ENCODE assay signal across 16 cellular contexts in the genomic region with DNA sequence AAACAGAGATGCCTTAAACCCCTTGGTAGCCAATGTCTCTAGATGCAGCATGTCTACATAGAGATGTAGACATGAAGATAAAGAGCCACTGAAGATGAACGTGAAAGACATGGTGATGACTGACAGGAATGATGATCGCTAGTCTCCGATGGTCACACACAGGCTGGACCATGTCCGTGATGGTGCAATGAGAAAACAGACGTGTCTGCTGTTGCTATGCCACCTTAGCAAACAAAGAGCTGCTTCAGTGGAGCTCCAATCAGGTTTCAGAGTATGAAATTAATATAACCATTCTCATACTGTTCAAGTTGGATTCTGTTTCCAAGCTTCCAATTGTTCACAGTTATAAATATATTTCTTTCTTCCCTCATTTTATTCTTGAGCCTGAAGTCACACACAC.
A peak's percentile ranks its signal among the peaks of the same experiment; 100 is the strongest.
DNase-seq lines count a peak whose midpoint lies in the region; ATAC-seq and TF ChIP-seq lines count a peak whose summit lies in the region.
"Had no signal": no experiment of that assay in that cellular context is flagged by ENCODE, and none has a peak within 500 bp of the region (broad histone marks: within the 10 kb centered on the region; RNA-seq: fewer than 3 reads in every experiment).

No MANE protein-coding gene starts in this region.

- no peaks in the 10 kb centered on the region for H3K36me3 ChIP-seq in endocrine pancreas (ENCODE audit: control insufficient read depth, insufficient read depth, low read length)
- peaks cover 0 to 15% (median 1%) of the 10 kb centered on the region in 4 donors for H3K36me3 ChIP-seq in sigmoid colon

- H3K4me1 ChIP-seq in endocrine pancreas (ENCODE audit: control insufficient read depth, insufficient read depth, low read length) (peaks cover 29% of the 10 kb centered on the region), right cardiac atrium (ENCODE audit: control insufficient read depth, insufficient read depth, low read length) (no peaks in the 10 kb centered on the region), sigmoid colon (peaks cover 0 to 3% (median under 1%) of the 10 kb centered on the region in 4 donors)
- H3K4me1 ChIP-seq: BLaER1 treated with 17β-estradiol and CSF1 and Interleukin-3, amounts not matched to agents 10 nM and 100 nM had no signal

- no peak for TF ChIP-seq POLR2A in sigmoid colon (IDR thresholded peaks at IDR 0.05)

- peaks cover 0 to 8% of the 10 kb centered on the region in 2 donors for H3K4me1 Mint-ChIP-seq in stimulated activated naive B cell treated with anti-CD40 and anti-IgM and Interleukin-4, amounts not matched to agents 10 μg/mL and 1 μg/mL and 100 μg/mL, for 72 hours
- H3K4me1 Mint-ChIP-seq: CD4-positive, CD25-positive, alpha-beta regulatory T cell had no signal

- DNase-seq in Right ventricle myocardium inferior (ENCODE audit: missing footprints), result no peak
- no peak for DNase-seq in cardiac septum (ENCODE audit: low spot score)
- no peak for DNase-seq in right cardiac atrium
- no peak for DNase-seq in stimulated activated naive B cell treated with anti-CD40 and anti-IgM and Interleukin-4, amounts not matched to agents 10 μg/mL and 1 μg/mL and 100 μg/mL, for 72 hours
- no peak for DNase-seq in sigmoid colon
- DNase-seq in NCI-H1417 (lab: John Stamatoyannopoulos, UW), result no peak
- DNase-seq in activated gamma-delta T cell treated with Interleukin-2 at 50 U/mL for 16 hours, result no peak
- DNase-seq: 8988T; ACHN; CD4-positive, CD25-positive, alpha-beta regulatory T cell; DMS53; GF-D8; GM23248 had no signal

- H3K4me3 Mint-ChIP-seq in stimulated activated naive B cell treated with anti-CD40 and anti-IgM and Interleukin-4, amounts not matched to agents 10 μg/mL and 1 μg/mL and 100 μg/mL, for 72 hours, result no peak overlapping the region
- H3K4me3 Mint-ChIP-seq: CD4-positive, CD25-positive, alpha-beta regulatory T cell had no signal

- H3K27ac ChIP-seq in right cardiac atrium (ENCODE audit: low read length) (no peak overlapping the region), sigmoid colon (no peak overlapping the region)
- H3K27ac ChIP-seq: BLaER1 treated with 17β-estradiol and CSF1 and Interleukin-3, amounts not matched to agents 10 nM and 100 nM; GM23248 had no signal

- ATAC-seq in Right ventricle myocardium inferior (peak; percentile 53), right cardiac atrium (peak; percentile 35 to 52)
- no peak for ATAC-seq in stimulated activated naive B cell treated with anti-CD40 and anti-IgM and Interleukin-4, amounts not matched to agents 10 μg/mL and 1 μg/mL and 100 μg/mL, for 72 hours (replicated peaks)
- ATAC-seq: HCT116 had no signal

- no peaks in the 10 kb centered on the region for H3K9me3 Mint-ChIP-seq in stimulated activated naive B cell treated with anti-CD40 and anti-IgM and Interleukin-4, amounts not matched to agents 10 μg/mL and 1 μg/mL and 100 μg/mL, for 72 hours
- H3K9me3 Mint-ChIP-seq: CD4-positive, CD25-positive, alpha-beta regulatory T cell had no signal

- no peak for TF ChIP-seq EP300 in sigmoid colon (IDR thresholded peaks at IDR 0.05)

- intact Hi-C loops in Right ventricle myocardium inferior (cut with DNase I) (loop anchor here (10.0 kb wide), 1 partner anchor 50 kb away; no protein-coding TSS in a partner anchor), cardiac septum (cut with DNase I) (no loop called here), right cardiac atrium (cut with DNase I) (no loop called here), sigmoid colon (cut with DNase I) (no loop called here)

- TF ChIP-seq CTCF in sigmoid colon (IDR thresholded peaks at IDR 0.05), result no peak

- H3K36me3 Mint-ChIP-seq in stimulated activated naive B cell treated with anti-CD40 and anti-IgM and Interleukin-4, amounts not matched to agents 10 μg/mL and 1 μg/mL and 100 μg/mL, for 72 hours, result peaks cover 25 to 37% of the 10 kb centered on the region in 2 donors

- H3K27me3 Mint-ChIP-seq in stimulated activated naive B cell treated with anti-CD40 and anti-IgM and Interleukin-4, amounts not matched to agents 10 μg/mL and 1 μg/mL and 100 μg/mL, for 72 hours, result no peaks in the 10 kb centered on the region
- H3K27me3 Mint-ChIP-seq: CD4-positive, CD25-positive, alpha-beta regulatory T cell had no signal

- no peak overlapping the region for H3K9ac ChIP-seq in endocrine pancreas (ENCODE audit: control insufficient read depth, insufficient read depth, low read length)
- H3K9ac ChIP-seq: BLaER1 treated with 17β-estradiol and CSF1 and Interleukin-3, amounts not matched to agents 10 nM and 100 nM; GM23248 had no signal

- peak overlapping the region; percentile 70 for H3K4me3 ChIP-seq in endocrine pancreas (ENCODE audit: control insufficient read depth, insufficient read depth, low read length)
- no peak overlapping the region for H3K4me3 ChIP-seq in right cardiac atrium (ENCODE audit: low read length)
- H3K4me3 ChIP-seq in sigmoid colon, result no peak overlapping the region
- H3K4me3 ChIP-seq: BLaER1 treated with 17β-estradiol and CSF1 and Interleukin-3, amounts not matched to agents 10 nM and 100 nM; GM23248 had no signal

- peak overlapping the region; percentile 20 for H3K27ac Mint-ChIP-seq in stimulated activated naive B cell treated with anti-CD40 and anti-IgM and Interleukin-4, amounts not matched to agents 10 μg/mL and 1 μg/mL and 100 μg/mL, for 72 hours
- H3K27ac Mint-ChIP-seq: CD4-positive, CD25-positive, alpha-beta regulatory T cell had no signal

- WGBS in right cardiac atrium, result 64% methylated on average over 5 of the region's 5 CpGs
- WGBS in sigmoid colon, 2 donors, result 95 to 96% methylated on average over 5 of the region's 5 CpGs

- H3K27me3 ChIP-seq in endocrine pancreas (ENCODE audit: control insufficient read depth, insufficient read depth, low read length), result no peaks in the 10 kb centered on the region
- no peaks in the 10 kb centered on the region for H3K27me3 ChIP-seq in right cardiac atrium (ENCODE audit: control insufficient read depth, insufficient read depth)
- no peaks in the 10 kb centered on the region for H3K27me3 ChIP-seq in sigmoid colon
- H3K27me3 ChIP-seq: BLaER1 treated with 17β-estradiol and CSF1 and Interleukin-3, amounts not matched to agents 10 nM and 100 nM had no signal

- H3K9me3 ChIP-seq in endocrine pancreas (ENCODE audit: control insufficient read depth, low read length) (no peaks in the 10 kb centered on the region), right cardiac atrium (ENCODE audit: control insufficient read depth, low read length) (no peaks in the 10 kb centered on the region), sigmoid colon (no peaks in the 10 kb centered on the region)
- H3K9me3 ChIP-seq: BLaER1 treated with 17β-estradiol and CSF1 and Interleukin-3, amounts not matched to agents 10 nM and 100 nM had no signal

Comparison
In these comparisons a context has a peak if more than half of its experiments do, and no peak if none do; other contexts are left out.
1. ATAC-seq: peak in Right ventricle myocardium inferior (single experiment) and right cardiac atrium (2 of 2); none in stimulated activated naive B cell treated with anti-CD40 and anti-IgM and Interleukin-4, amounts not matched to agents 10 μg/mL and 1 μg/mL and 100 μg/mL, for 72 hours (0 of 2).